8 cellular contexts compared by ENCODE assay signal in the genomic region with DNA sequence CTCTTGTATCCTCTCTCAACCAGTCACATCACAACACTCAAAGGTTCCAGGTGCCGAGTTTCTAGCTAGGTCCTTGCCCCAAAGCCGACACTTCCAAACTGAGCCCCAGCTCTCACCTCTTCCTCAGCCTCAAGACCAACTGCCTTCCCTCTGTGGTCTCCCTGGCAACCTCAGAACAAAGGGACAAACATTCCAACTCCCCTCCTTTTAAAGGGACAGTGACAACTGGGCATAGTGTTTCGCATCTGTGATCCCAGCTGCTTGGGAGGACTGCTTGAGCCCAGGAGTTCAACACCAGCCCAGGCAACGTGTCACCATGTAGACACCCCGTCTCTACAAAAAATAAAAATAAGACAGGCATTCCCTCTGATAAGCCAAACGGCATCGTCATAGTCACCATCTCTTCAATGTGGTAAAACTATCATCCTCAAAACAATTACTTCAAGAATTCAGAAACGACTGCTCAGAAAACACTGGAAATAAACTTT. TPM values are rescaled to one million over a fixed set of nuclear protein-coding genes. Genes with fewer than 3 reads are reported as not detected.
A peak's percentile ranks its signal among the peaks of the same experiment; 100 is the strongest.
DNase-seq lines count a peak whose midpoint lies in the region; ATAC-seq and TF ChIP-seq lines count a peak whose summit lies in the region.
"Had no signal": no experiment of that assay in that cellular context is flagged by ENCODE, and none has a peak within 500 bp of the region (broad histone marks: within the 10 kb centered on the region; RNA-seq: fewer than 3 reads in every experiment).

No MANE protein-coding gene starts in this region.

- peaks cover 61% of the 10 kb centered on the region for H3K4me1 Mint-ChIP-seq in GM23338

- H3K36me3 ChIP-seq in GM23338 (ENCODE audit: insufficient read depth), result peaks cover 34% of the 10 kb centered on the region
- peaks cover 44% of the 10 kb centered on the region for H3K36me3 ChIP-seq in effector memory CD4-positive, alpha-beta T cell (ENCODE audit: control insufficient read depth, insufficient read depth, low read length)

- no peak overlapping the region for H2AFZ ChIP-seq in GM23338

- peaks cover 35% of the 10 kb centered on the region for H3K36me3 Mint-ChIP-seq in GM23338 (ENCODE audit: low read depth)

- H3K27ac ChIP-seq in GM23338 (ENCODE audit: low read depth), result 0 out of 2 replicates have a peak overlapping the region, but pooled peaks have one; percentile 15
- H3K27ac ChIP-seq in effector memory CD4-positive, alpha-beta T cell (ENCODE audit: insufficient read depth, low read length, poor library complexity, severe bottlenecking), result peak overlapping the region; percentile 31
- H3K27ac ChIP-seq: tibial artery had no signal

- H3K4me3 Mint-ChIP-seq in GM23338, result peak overlapping the region; percentile 50

- peak overlapping the region; percentile 58 for H3K4me2 ChIP-seq in GM23338

- H3K9me3 ChIP-seq in effector memory CD4-positive, alpha-beta T cell (ENCODE audit: control insufficient read depth, low read length), result no peaks in the 10 kb centered on the region
- H3K9me3 ChIP-seq: tibial artery had no signal

- H3K9me3 Mint-ChIP-seq in GM23338, result no peaks in the 10 kb centered on the region

- ATAC-seq in GM23338 (peak; percentile 86), omental fat pad (ENCODE audit: low FRiP score) (no peak), HG02798 (IDR thresholded peaks at IDR 0.05; ENCODE audit: poor library complexity, unreplicated experiment) (no peak)

- no peaks in the 10 kb centered on the region for H3K9me2 ChIP-seq in GM23338 (ENCODE audit: insufficient read depth)

- H3K27me3 Mint-ChIP-seq in GM23338 (ENCODE audit: insufficient read depth, low read depth, poor library complexity), result peaks cover 5% of the 10 kb centered on the region

- peak; percentile 89 for DNase-seq in GM23338 (ENCODE audit: low spot score)
- peak; percentile 88 to 90 for DNase-seq in NCI-H526 (lab: John Stamatoyannopoulos, UW)
- no peak for DNase-seq in effector memory CD4-positive, alpha-beta T cell
- peak; percentile 90 for DNase-seq in myocyte (ENCODE audit: low read depth)
- no peak for DNase-seq in omental fat pad (ENCODE audit: low spot score)
- DNase-seq in activated effector memory CD4-positive, alpha-beta T cell treated with Interleukin-2 at 50 U/mL for 16 hours, result no peak

- TF ChIP-seq CTCF in GM23338 (conservative IDR thresholded peaks at IDR 0.05; ENCODE audit: low read depth in 2 of 2) (no peak), omental fat pad (IDR thresholded peaks at IDR 0.05) (no peak)

- peak overlapping the region; percentile 15; the same call in 1 of the 2 replicates for H3K4me3 ChIP-seq in GM23338
- no peak overlapping the region for H3K4me3 ChIP-seq in effector memory CD4-positive, alpha-beta T cell (ENCODE audit: insufficient read depth, low read depth, low read length, poor library complexity, severe bottlenecking)
- H3K4me3 ChIP-seq: tibial artery had no signal

- H3F3A ChIP-seq in GM23338 (replicated peaks; ENCODE audit: low read depth), result peaks cover 51% of the 10 kb centered on the region

- peaks cover 64% of the 10 kb centered on the region for H3K4me1 ChIP-seq in GM23338 (ENCODE audit: insufficient read depth)
- H3K4me1 ChIP-seq in effector memory CD4-positive, alpha-beta T cell (ENCODE audit: control insufficient read depth, insufficient read depth, low read length, poor library complexity, severe bottlenecking), result peaks cover 45% of the 10 kb centered on the region

- H3K79me2 ChIP-seq in GM23338 (replicated peaks; ENCODE audit: insufficient read depth), result peaks cover 100% of the 10 kb centered on the region

- peaks cover 87% of the 10 kb centered on the region for H4K20me1 ChIP-seq in GM23338 (replicated peaks; ENCODE audit: insufficient read depth)

- no peaks in the 10 kb centered on the region for H3K27me3 ChIP-seq in GM23338 (ENCODE audit: insufficient read depth)
- H3K27me3 ChIP-seq in effector memory CD4-positive, alpha-beta T cell (replicated peaks; ENCODE audit: control insufficient read depth, insufficient read depth, low read length, poor library complexity, severe bottlenecking), result no peaks in the 10 kb centered on the region
- H3K27me3 ChIP-seq: tibial artery had no signal

- peak overlapping the region; percentile 89 for H3K27ac Mint-ChIP-seq in GM23338

TF ChIP-seq in GM23338, 12 proteins besides CTCF, POLR2A, EP300 and RAD21:
- TF ChIP-seq ZNF331 (CRISPR knock-in tag; IDR thresholded peaks at IDR 0.05; ENCODE audit: low read depth) (peak; percentile 13; the same call in 1 of the 2 replicates), NANOG (IDR thresholded peaks at IDR 0.05; ENCODE audit: borderline replicate concordance) (no peak), REST (IDR thresholded peaks at IDR 0.05; ENCODE audit: unreplicated experiment) (no peak)
- TF ChIP-seq, protein P1, sequence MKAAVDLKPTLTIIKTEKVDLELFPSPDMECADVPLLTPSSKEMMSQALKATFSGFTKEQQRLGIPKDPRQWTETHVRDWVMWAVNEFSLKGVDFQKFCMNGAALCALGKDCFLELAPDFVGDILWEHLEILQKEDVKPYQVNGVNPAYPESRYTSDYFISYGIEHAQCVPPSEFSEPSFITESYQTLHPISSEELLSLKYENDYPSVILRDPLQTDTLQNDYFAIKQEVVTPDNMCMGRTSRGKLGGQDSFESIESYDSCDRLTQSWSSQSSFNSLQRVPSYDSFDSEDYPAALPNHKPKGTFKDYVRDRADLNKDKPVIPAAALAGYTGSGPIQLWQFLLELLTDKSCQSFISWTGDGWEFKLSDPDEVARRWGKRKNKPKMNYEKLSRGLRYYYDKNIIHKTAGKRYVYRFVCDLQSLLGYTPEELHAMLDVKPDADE (IDR thresholded peaks at IDR 0.05), result no peak

RNA-seq across cellular contexts. Expression of gene DIDO1, which starts 11.3 kb away (rescaled TPM):
- 147 and 162 TPM in 2 replicates for total RNA-seq in GM23338 (2014; rRNA removed; shearing (Covaris generic))
- polyA plus RNA-seq in GM23338 (2016; fragmentation: Nextera tagmentation; extraction: Ambion mirVana), result 61.5 and 72.4 TPM in 2 replicates
- total RNA-seq in myocyte (31.9 and 33.8 TPM in 2 replicates), omental fat pad (10 to 100 TPM; 40.6 to 64.4 (median 54.1) TPM)
- 20.8 TPM for polyA plus RNA-seq in myocyte (2012)

RNA-seq across cellular contexts. Expression of gene GID8, which starts 22.9 kb away (rescaled TPM):
- total RNA-seq in GM23338 (2014; rRNA removed; shearing (Covaris generic)), result 102 and 106 TPM in 2 replicates
- polyA plus RNA-seq in GM23338 (2016; fragmentation: Nextera tagmentation; extraction: Ambion mirVana), result 41.7 and 41.8 TPM in 2 replicates
- 27.9 and 28.8 TPM in 2 replicates for total RNA-seq in myocyte
- 29.8 TPM for polyA plus RNA-seq in myocyte (2012)
- 10 to 100 TPM; 21.7 to 33.4 (median 25.5) TPM for total RNA-seq in omental fat pad

RNA-seq across cellular contexts. Expression of gene SLC17A9, which starts 37.5 kb away (rescaled TPM):
- total RNA-seq in GM23338 (2014; rRNA removed; shearing (Covaris generic)), result 24.2 and 32.0 TPM in 2 replicates
- 36.1 and 39.3 TPM in 2 replicates for polyA plus RNA-seq in GM23338 (2016; fragmentation: Nextera tagmentation; extraction: Ambion mirVana)
- 0.16 TPM in 1 of 2 replicates, not detected in the other for total RNA-seq in myocyte
- 0.03 TPM for polyA plus RNA-seq in myocyte (2012)
- total RNA-seq in omental fat pad, result 10 to 100 TPM in 1 of 4 donors, 1 to 10 TPM in 3; 1.6 to 10.7 (median 2.5) TPM

RNA-seq across cellular contexts. Expression of gene TCFL5, which starts 53.4 kb away (rescaled TPM):
- 18.8 and 19.3 TPM in 2 replicates for total RNA-seq in GM23338 (2014; rRNA removed; shearing (Covaris generic))
- 5.4 and 5.8 TPM in 2 replicates for polyA plus RNA-seq in GM23338 (2016; fragmentation: Nextera tagmentation; extraction: Ambion mirVana)
- total RNA-seq in myocyte (9.3 and 12.5 TPM in 2 replicates), omental fat pad (1 to 10 TPM; 6.1 to 7.7 (median 6.3) TPM)
- 9.2 TPM for polyA plus RNA-seq in myocyte (2012)

Comparison
In these comparisons a context has a peak if more than half of its experiments do, and no peak if none do; other contexts are left out.
1. DNase-seq: peak in GM23338 (single experiment), NCI-H526 (2 of 2) and myocyte (single experiment); none in effector memory CD4-positive, alpha-beta T cell (0 of 3), omental fat pad (single experiment) and activated effector memory CD4-positive, alpha-beta T cell treated with Interleukin-2 at 50 U/mL for 16 hours (single experiment).